ENCODE assay signal across 1 cellular context in the genomic region with DNA sequence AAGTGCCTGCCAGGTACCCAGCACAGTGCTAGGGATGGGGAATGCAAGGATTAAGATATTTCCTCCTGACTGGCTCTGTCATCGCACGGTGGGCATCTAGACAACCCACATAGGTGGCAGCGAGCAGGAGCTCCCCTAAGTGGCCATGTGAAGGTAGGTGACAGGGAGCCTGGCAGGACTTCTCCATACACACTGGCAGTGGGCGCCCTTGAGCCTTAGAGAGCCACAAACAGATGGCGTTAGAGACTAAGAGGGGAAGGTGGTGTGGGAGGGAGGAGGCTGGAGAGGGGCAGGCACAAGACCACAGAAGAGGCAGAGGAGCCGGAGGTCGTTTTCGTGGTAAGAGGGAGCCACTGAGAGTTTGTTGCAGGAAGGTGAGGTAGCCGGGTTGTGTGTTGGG.
TF ChIP-seq lines count a peak whose summit lies in the region.

No MANE protein-coding gene starts in this region.

TF ChIP-seq in HepG2, 621 proteins besides CTCF, POLR2A, EP300 and RAD21:
- TF ChIP-seq TIGD3 (CRISPR knock-in tag; IDR thresholded peaks at IDR 0.05; ENCODE audit: borderline replicate concordance) (no peak), HIC2 (CRISPR knock-in tag; IDR thresholded peaks at IDR 0.05; ENCODE audit: low read depth) (peak; percentile 40; the same call in 1 of the 2 replicates), ZBTB33 (CRISPR knock-in tag; IDR thresholded peaks at IDR 0.05) (peak; percentile 52; the same call in 1 of the 2 replicates), ZNF326 (CRISPR knock-in tag; IDR thresholded peaks at IDR 0.05; ENCODE audit: borderline replicate concordance) (no peak), NFE2L2 (IDR thresholded peaks at IDR 0.05; ENCODE audit: low read length) (no peak), STAG1 (CRISPR knock-in tag; IDR thresholded peaks at IDR 0.05) (peak; percentile 38), ZNF746 (CRISPR knock-in tag; IDR thresholded peaks at IDR 0.05) (no peak), HNRNPL (IDR thresholded peaks at IDR 0.05; ENCODE audit: low read depth, low read length) (peak; percentile 82), ZSCAN22 (CRISPR knock-in tag; IDR thresholded peaks at IDR 0.05) (peak; percentile 69; the same call in 1 of the 2 replicates)
